In the genomic region with DNA sequence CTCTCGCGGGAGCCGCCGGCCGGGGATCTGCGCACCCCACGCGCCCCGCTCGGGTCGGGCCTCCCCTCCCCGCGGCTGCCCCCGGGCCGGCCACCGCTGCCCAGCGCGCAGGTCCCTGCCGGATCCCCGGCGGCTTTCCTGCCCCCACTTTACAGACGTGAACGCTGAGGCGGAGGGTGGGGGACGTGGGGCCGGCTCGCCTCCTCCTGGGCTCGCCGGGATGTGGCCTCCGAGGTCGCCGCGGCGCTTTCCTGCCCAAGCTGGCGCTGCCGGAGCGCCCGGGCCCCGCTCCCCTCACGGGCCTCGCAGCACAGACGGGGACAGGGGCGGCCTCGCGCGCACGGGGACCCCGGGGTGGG, we compare ENCODE assay signal across 12 cellular contexts. TPM values are rescaled to one million over a fixed set of nuclear protein-coding genes. Genes with fewer than 3 reads are reported as not detected.
DNase-seq lines count a peak whose midpoint lies in the region; ATAC-seq, FAIRE-seq and TF ChIP-seq lines count a peak whose summit lies in the region.
"Had no signal": no experiment of that assay in that cellular context is flagged by ENCODE, and none has a peak within 500 bp of the region (broad histone marks: within the 10 kb centered on the region; RNA-seq: fewer than 3 reads in every experiment).

No MANE protein-coding gene starts in this region.

- TF ChIP-seq EP300 in A549 (IDR thresholded peaks at IDR 0.05) (no peak), esophagus muscularis mucosa (IDR thresholded peaks at IDR 0.05) (no peak)

- peaks cover 0 to 7% (median 5%) of the 10 kb centered on the region in 3 donors for H3K36me3 Mint-ChIP-seq in naive thymus-derived CD8-positive, alpha-beta T cell
- no peaks in the 10 kb centered on the region for H3K36me3 Mint-ChIP-seq in type B pancreatic cell

- peaks cover 0 to 1% (median 0%) of the 10 kb centered on the region in 9 donors for H3K9me3 Mint-ChIP-seq in naive thymus-derived CD8-positive, alpha-beta T cell
- H3K9me3 Mint-ChIP-seq in type B pancreatic cell: no peaks in the 10 kb centered on the region

- peak overlapping the region; percentile 95 to 96 for H3K27ac ChIP-seq in A549
- H3K27ac ChIP-seq in HUES64 (ENCODE audit: low read depth, low read length): no peak overlapping the region
- H3K27ac ChIP-seq in esophagus muscularis mucosa (replicated peaks in 1 of 4): peak overlapping the region; percentile 64 to 84 (median 76)
- no peak overlapping the region for H3K27ac ChIP-seq in Karpas-422 (ENCODE audit: low read length)
- H3K27ac ChIP-seq in MM.1S (ENCODE audit: low read length): no peak overlapping the region

- no peak for TF ChIP-seq POLR2A in A549 (IDR thresholded peaks at IDR 0.05; ENCODE audit: low read length)
- no peak for TF ChIP-seq POLR2A in esophagus muscularis mucosa (IDR thresholded peaks at IDR 0.05; ENCODE audit: low read depth)

- H3K4me3 Mint-ChIP-seq in naive thymus-derived CD8-positive, alpha-beta T cell: peak overlapping the region in 1 of 10 donors; percentile 49
- H3K4me3 Mint-ChIP-seq in type B pancreatic cell: no peak overlapping the region

- no peak for FAIRE-seq in A549 (lab: Jason Lieb, UNC)
- FAIRE-seq: D721Med, islet of Langerhans had no signal

- peak; percentile 28 to 34; a peak in 4 of 6 replicates for ATAC-seq in A549
- ATAC-seq in naive thymus-derived CD8-positive, alpha-beta T cell: peak; percentile 35 to 55
- no peak for ATAC-seq in GM18519 (IDR thresholded peaks at IDR 0.05; ENCODE audit: low FRiP score, unreplicated experiment)

- no peak overlapping the region for H3K27ac Mint-ChIP-seq in naive thymus-derived CD8-positive, alpha-beta T cell
- no peak overlapping the region for H3K27ac Mint-ChIP-seq in type B pancreatic cell

- peaks cover 48% of the 10 kb centered on the region for H3K4me1 ChIP-seq in A549
- H3K4me1 ChIP-seq in HUES64 (ENCODE audit: insufficient read depth, low read length): peaks cover 21% of the 10 kb centered on the region
- H3K4me1 ChIP-seq in esophagus muscularis mucosa: peaks cover 31 to 45% (median 41%) of the 10 kb centered on the region in 4 donors
- H3K4me1 ChIP-seq in Karpas-422 (ENCODE audit: low read length): no peaks in the 10 kb centered on the region
- peaks cover 8% of the 10 kb centered on the region; the same call in 1 of the 2 replicates for H3K4me1 ChIP-seq in MM.1S (ENCODE audit: low read length)

- peaks cover 0 to 7% (median 3%) of the 10 kb centered on the region in 4 donors for H3K4me1 Mint-ChIP-seq in naive thymus-derived CD8-positive, alpha-beta T cell
- peaks cover 26% of the 10 kb centered on the region for H3K4me1 Mint-ChIP-seq in type B pancreatic cell (ENCODE audit: unreplicated experiment)

- 50% methylated on average over 7 of the region's 48 CpGs for WGBS in A549 (ENCODE audit: missing lambda C conversion rate)
- 3% methylated on average over 48 of the region's 48 CpGs for WGBS in HUES64
- WGBS in esophagus muscularis mucosa: no CpG with 5 or more reads among the region's 48 CpGs

- DNase-seq in A549 (ENCODE audit: low read depth in 1 of 2, low spot score in 1 of 2) (no peak), esophagus muscularis mucosa (ENCODE audit: extremely low spot score) (no peak), type B pancreatic cell (ENCODE audit: extremely low spot score, unreplicated experiment) (no peak), Karpas-422 (no peak), MM.1S (no peak)
- no peak for DNase-seq in naive thymus-derived CD8-positive, alpha-beta T cell
- DNase-seq: stimulated activated CD4-positive, alpha-beta T cell treated with anti-CD3 and anti-CD28 coated beads, Interleukin-1b, Interleukin-23, amount 100 ng/mL, for 48 hours had no signal

- no peaks in the 10 kb centered on the region for H3K36me3 ChIP-seq in HUES64 (ENCODE audit: insufficient read depth, low read length)
- H3K36me3 ChIP-seq in esophagus muscularis mucosa: no peaks in the 10 kb centered on the region
- H3K36me3 ChIP-seq in Karpas-422 (ENCODE audit: insufficient read depth, low read length): no peaks in the 10 kb centered on the region
- no peaks in the 10 kb centered on the region for H3K36me3 ChIP-seq in MM.1S (replicated peaks; ENCODE audit: insufficient read depth, low read length)

- H4K20me1 ChIP-seq in Karpas-422 (ENCODE audit: insufficient read depth, low read depth, low read length) (no peaks in the 10 kb centered on the region), MM.1S (ENCODE audit: insufficient read depth, low read length) (no peaks in the 10 kb centered on the region)

- CTCF ChIA-PET in A549 (lab: Yijun Ruan, JAX): interaction anchor here (0.5 to 10.6 kb wide), 3 partner anchors 10 to 72 kb away, joined by 5 to 81 read pairs (median 6); a partner anchor contains a TSS

- H3K9me3 ChIP-seq in A549 (no peaks in the 10 kb centered on the region), HUES64 (ENCODE audit: insufficient read depth, low read depth, low read length) (no peaks in the 10 kb centered on the region), esophagus muscularis mucosa (no peaks in the 10 kb centered on the region), Karpas-422 (ENCODE audit: low read length) (no peaks in the 10 kb centered on the region), MM.1S (replicated peaks; ENCODE audit: insufficient read depth, low read length) (no peaks in the 10 kb centered on the region)

- H2AFZ ChIP-seq in Karpas-422 (ENCODE audit: low read length) (no peak overlapping the region), MM.1S (ENCODE audit: low read length) (no peak overlapping the region)

- H3F3A ChIP-seq in MM.1S (ENCODE audit: insufficient read depth, low read length): no peaks in the 10 kb centered on the region

- H3K4me2 ChIP-seq in A549 (peak overlapping the region; percentile 93), Karpas-422 (ENCODE audit: low read depth, low read length, poor library complexity, severe bottlenecking) (no peak overlapping the region), MM.1S (ENCODE audit: low read depth, low read length) (no peak overlapping the region)

- H3K79me2 ChIP-seq in Karpas-422 (ENCODE audit: low read length) (no peaks in the 10 kb centered on the region), MM.1S (ENCODE audit: low read length) (no peaks in the 10 kb centered on the region)

- intact Hi-C loops in esophagus muscularis mucosa (cut with DNase I): no loop called here

- H3K9ac ChIP-seq in HUES64 (ENCODE audit: low read depth, low read length): peak overlapping the region; percentile 50; the same call in 1 of the 2 replicates
- H3K9ac ChIP-seq in Karpas-422 (ENCODE audit: low read length): no peak overlapping the region
- H3K9ac ChIP-seq in MM.1S (ENCODE audit: low read length): no peak overlapping the region

- no peak for TF ChIP-seq RAD21 in A549 (conservative IDR thresholded peaks at IDR 0.05 in 1 of 2, IDR thresholded peaks at IDR 0.05 in 1 of 2)

- H3K27me3 Mint-ChIP-seq in naive thymus-derived CD8-positive, alpha-beta T cell: peaks cover 12 to 41% (median 28%) of the 10 kb centered on the region in 5 donors
- H3K27me3 Mint-ChIP-seq in type B pancreatic cell: peaks cover 13% of the 10 kb centered on the region

- peaks cover 49% of the 10 kb centered on the region for H3K27me3 ChIP-seq in HUES64 (ENCODE audit: insufficient read depth, low read length)
- peaks cover 0 to 7% (median 0%) of the 10 kb centered on the region in 4 donors for H3K27me3 ChIP-seq in esophagus muscularis mucosa
- no peaks in the 10 kb centered on the region for H3K27me3 ChIP-seq in Karpas-422 (ENCODE audit: low read length)
- H3K27me3 ChIP-seq in MM.1S (replicated peaks; ENCODE audit: insufficient read depth, low read length): peaks cover 40% of the 10 kb centered on the region

- TF ChIP-seq CTCF in A549 (IDR thresholded peaks at IDR 0.05) (no peak), esophagus muscularis mucosa (IDR thresholded peaks at IDR 0.05) (no peak), type B pancreatic cell (conservative IDR thresholded peaks at IDR 0.05) (no peak), MM.1S (IDR thresholded peaks at IDR 0.05; ENCODE audit: low read length) (no peak)

- POLR2A ChIA-PET in A549 (lab: Yijun Ruan, JAX): interaction anchor here (0.8 to 3.1 kb wide), 3 partner anchors 16 to 281 kb away, joined by 4 to 15 read pairs (median 6); a partner anchor contains a TSS
- POLR2A ChIA-PET in naive thymus-derived CD8-positive, alpha-beta T cell (lab: Charles Lee): no interaction called here

- no peaks in the 10 kb centered on the region for H3K9me2 ChIP-seq in Karpas-422 (replicated peaks; ENCODE audit: insufficient read depth, low read length)
- H3K9me2 ChIP-seq in MM.1S (replicated peaks; ENCODE audit: insufficient read depth, low read length): no peaks in the 10 kb centered on the region

- H3K4me3 ChIP-seq in A549: peak overlapping the region; percentile 58
- H3K4me3 ChIP-seq in HUES64 (ENCODE audit: low read length): peak overlapping the region; percentile 54
- peak overlapping the region; percentile 58 to 70 (median 61) for H3K4me3 ChIP-seq in esophagus muscularis mucosa
- no peak overlapping the region for H3K4me3 ChIP-seq in Karpas-422 (ENCODE audit: low read length)
- no peak overlapping the region for H3K4me3 ChIP-seq in MM.1S (ENCODE audit: low read length)

RNA-seq across cellular contexts. Expression of a gene that starts 26.7 kb away (rescaled TPM):
- 0.39 and 0.46 TPM in 2 replicates for polyA plus RNA-seq in A549 (2011; rRNA removed)
- 0.96 and 1.8 TPM in 2 replicates for polyA plus RNA-seq in A549 (2012; cell fraction: cytosol; rRNA removed)
- 1.8 and 2.1 TPM in 2 replicates for polyA plus RNA-seq in A549 (2012; cell fraction: nucleus; rRNA removed)
- 1.4 to 1.8 TPM (median 1.5 TPM) in 3 replicates for polyA plus RNA-seq in A549 (2017; fragmentation: RNase III; extraction: RNeasy Plus Mini Kit Qiagen cat#74134 plus additional on column Dnase treatment)
- 0.44 and 0.45 TPM in 2 replicates for polyA minus RNA-seq in A549 (2011; rRNA and poly(A)+ RNA removed)
- 0.30 TPM for polyA plus RNA-seq in HUES64 (2013, experiment 1 of 2)
- polyA plus RNA-seq in HUES64 (2013, experiment 2 of 2): 0.57 TPM
- under 1 TPM; 0.50 to 0.86 (median 0.67) TPM for total RNA-seq in esophagus muscularis mucosa
- under 1 TPM; 0.41 to 0.57 TPM for total RNA-seq in naive thymus-derived CD8-positive, alpha-beta T cell
- polyA plus RNA-seq in naive thymus-derived CD8-positive, alpha-beta T cell: under 1 TPM; 0.25 to 0.44 (median 0.35) TPM
- 1.7 and 1.9 TPM in 2 replicates for total RNA-seq in type B pancreatic cell (ENCODE audit: low replicate concordance)
- total RNA-seq in Karpas-422 (2014; rRNA removed; shearing (Covaris generic); ENCODE audit: low replicate concordance): 0.11 and 0.30 TPM in 2 replicates
- total RNA-seq: HT-29 had no signal

RNA-seq across cellular contexts. Expression of a gene that starts 31.5 kb away (rescaled TPM):
- polyA plus RNA-seq in A549 (2011; rRNA removed) (25.5 and 33.0 TPM in 2 replicates), A549 (2017; fragmentation: RNase III; extraction: RNeasy Plus Mini Kit Qiagen cat#74134 plus additional on column Dnase treatment) (33.6 to 42.4 TPM (median 34.4 TPM) in 3 replicates)
- 44.9 and 53.6 TPM in 2 replicates for polyA plus RNA-seq in A549 (2012; cell fraction: cytosol; rRNA removed)
- polyA plus RNA-seq in A549 (2012; cell fraction: nucleus; rRNA removed): 178 and 193 TPM in 2 replicates
- 52.9 and 61.5 TPM in 2 replicates for polyA minus RNA-seq in A549 (2011; rRNA and poly(A)+ RNA removed)
- polyA plus RNA-seq in HUES64 (2013, experiment 1 of 2): 16.1 TPM
- polyA plus RNA-seq in HUES64 (2013, experiment 2 of 2): 17.9 TPM
- total RNA-seq in esophagus muscularis mucosa (10 to 100 TPM; 27.4 to 41.8 (median 38.3) TPM), type B pancreatic cell (ENCODE audit: low replicate concordance) (41.5 and 57.1 TPM in 2 replicates)
- 100 to 1,000 TPM; 124 TPM for total RNA-seq in naive thymus-derived CD8-positive, alpha-beta T cell
- polyA plus RNA-seq in naive thymus-derived CD8-positive, alpha-beta T cell: 10 to 100 TPM; 26.6 to 47.0 (median 35.5) TPM
- 37.5 and 41.9 TPM in 2 replicates for total RNA-seq in Karpas-422 (2014; rRNA removed; shearing (Covaris generic); ENCODE audit: low replicate concordance)

RNA-seq across cellular contexts. Expression of a gene that starts 43.4 kb away (rescaled TPM):
- 66.3 and 73.1 TPM in 2 replicates for polyA plus RNA-seq in A549 (2011; rRNA removed)
- polyA plus RNA-seq in A549 (2012; cell fraction: cytosol; rRNA removed): 77.8 and 108 TPM in 2 replicates
- 46.6 and 48.1 TPM in 2 replicates for polyA plus RNA-seq in A549 (2012; cell fraction: nucleus; rRNA removed)
- 54.3 to 56.6 TPM (median 54.6 TPM) in 3 replicates for polyA plus RNA-seq in A549 (2017; fragmentation: RNase III; extraction: RNeasy Plus Mini Kit Qiagen cat#74134 plus additional on column Dnase treatment)
- 60.6 and 72.6 TPM in 2 replicates for polyA minus RNA-seq in A549 (2011; rRNA and poly(A)+ RNA removed)
- polyA plus RNA-seq in HUES64 (2013, experiment 1 of 2): 24.9 TPM
- polyA plus RNA-seq in HUES64 (2013, experiment 2 of 2): 23.5 TPM
- total RNA-seq in esophagus muscularis mucosa: 10 to 100 TPM; 34.9 to 38.9 (median 38.0) TPM
- total RNA-seq in naive thymus-derived CD8-positive, alpha-beta T cell: 10 to 100 TPM; 30.8 to 32.6 TPM
- polyA plus RNA-seq in naive thymus-derived CD8-positive, alpha-beta T cell: 10 to 100 TPM; 43.9 to 49.1 (median 45.8) TPM
- 27.8 and 42.7 TPM in 2 replicates for total RNA-seq in type B pancreatic cell (ENCODE audit: low replicate concordance)
- 49.1 and 50.2 TPM in 2 replicates for total RNA-seq in Karpas-422 (2014; rRNA removed; shearing (Covaris generic); ENCODE audit: low replicate concordance)

RNA-seq across cellular contexts. Expression of a gene that starts 56.5 kb away (rescaled TPM):
- polyA plus RNA-seq in A549 (2011; rRNA removed): 0.13 and 0.28 TPM in 2 replicates
- 0.37 and 0.43 TPM in 2 replicates for polyA plus RNA-seq in A549 (2012; cell fraction: cytosol; rRNA removed)
- 1.7 and 2.1 TPM in 2 replicates for polyA plus RNA-seq in A549 (2012; cell fraction: nucleus; rRNA removed)
- 0.70 to 1.5 TPM (median 1.3 TPM) in 3 replicates for polyA plus RNA-seq in A549 (2017; fragmentation: RNase III; extraction: RNeasy Plus Mini Kit Qiagen cat#74134 plus additional on column Dnase treatment)
- polyA minus RNA-seq in A549 (2011; rRNA and poly(A)+ RNA removed): 0.29 and 0.58 TPM in 2 replicates
- polyA plus RNA-seq in HUES64 (2013, experiment 1 of 2): 0.15 TPM
- polyA plus RNA-seq in HUES64 (2013, experiment 2 of 2): 0.32 TPM
- total RNA-seq in esophagus muscularis mucosa: 10 to 100 TPM; 48.6 to 86.4 (median 54.9) TPM
- 1 to 10 TPM; 1.5 to 1.6 TPM for total RNA-seq in naive thymus-derived CD8-positive, alpha-beta T cell
- polyA plus RNA-seq in naive thymus-derived CD8-positive, alpha-beta T cell: under 1 TPM in 2 of 3 donors, not detected in 1; 0.08 to 0.10 TPM
- 3.4 and 21.6 TPM in 2 replicates for total RNA-seq in type B pancreatic cell (ENCODE audit: low replicate concordance)
- total RNA-seq in Karpas-422 (2014; rRNA removed; shearing (Covaris generic); ENCODE audit: low replicate concordance): 3.2 and 13.9 TPM in 2 replicates

Comparison
In these comparisons a context has a peak if more than half of its experiments do, and no peak if none do; other contexts are left out.
1. H3K27ac ChIP-seq: peak in A549 (2 of 2) and esophagus muscularis mucosa (4 of 4); none in HUES64 (single experiment), Karpas-422 (single experiment) and MM.1S (single experiment).
2. H3K4me3 ChIP-seq: peak in A549 (single experiment), HUES64 (single experiment) and esophagus muscularis mucosa (4 of 4); none in Karpas-422 (single experiment) and MM.1S (single experiment).